17 cellular contexts compared by ENCODE assay signal in genomic region chr6:140040391-140040790, GRCh38.
A peak's percentile ranks its signal among the peaks of the same experiment; 100 is the strongest.
DNase-seq lines count a peak whose midpoint lies in the region; ATAC-seq and TF ChIP-seq lines count a peak whose summit lies in the region.
"Had no signal": no experiment of that assay in that cellular context is flagged by ENCODE, and none has a peak within 500 bp of the region (broad histone marks: within the 10 kb centered on the region; RNA-seq: fewer than 3 reads in every experiment).

No MANE protein-coding gene starts in this region.

- WGBS in mesenchymal stem cell: no CpG with 5 or more reads among the region's 1 CpG
- 91 to 100% methylated on average over 1 of the region's 1 CpG for WGBS in heart right ventricle, 2 donors

- intact Hi-C loops in heart right ventricle (cut with DNase I): no loop called here

- H3K4me3 Mint-ChIP-seq in activated T-helper 17 cell treated with anti-CD3 and anti-CD28 coated beads, Interleukin-2, amount 50 U/mL, for 72 hours: no peak overlapping the region
- H3K4me3 Mint-ChIP-seq in activated T-cell treated with anti-CD3 and anti-CD28 coated beads, Interleukin-2, amount 50 U/mL, for 4 hours: no peak overlapping the region

- no peak overlapping the region for H2BK15ac ChIP-seq in mesenchymal stem cell (ENCODE audit: low read depth, poor library complexity, severe bottlenecking)

- H3K4me3 ChIP-seq in mesenchymal stem cell (ENCODE audit: insufficient read depth in 1 of 2, low read depth in 1 of 2, low read length in 2 of 2) (no peak overlapping the region), heart right ventricle (no peak overlapping the region)
- H3K4me3 ChIP-seq: left ventricle myocardium inferior, ovary had no signal

- H3K23ac ChIP-seq in mesenchymal stem cell (ENCODE audit: low read length in 2 of 2): no peak overlapping the region

- no peaks in the 10 kb centered on the region for H3K79me1 ChIP-seq in mesenchymal stem cell (replicated peaks; ENCODE audit: low read length, poor library complexity, severe bottlenecking)

- DNase-seq in HT1080 (ENCODE audit: low read depth) (peak; percentile 66), mesenchymal stem cell (peak; percentile 43), heart right ventricle (no peak)
- DNase-seq in activated T-cell treated with anti-CD3 and anti-CD28 coated beads, Interleukin-2, amount 50 U/mL, for 4 hours: no peak
- DNase-seq: AML-193; caudate nucleus; DMS 273 treated with DMSO at 0.1 percent for 48 hours; effector CD8-positive, alpha-beta T cell; left ventricle myocardium inferior; NCI-H187 treated with DMSO at 0.1 percent for 48 hours; NCI-H510A; ovary; stimulated activated CD4-positive, alpha-beta T cell treated with anti-CD3 and anti-CD28 coated beads, Interleukin-4, amount 100 ng/mL, for 1 hour had no signal

- no peak overlapping the region for H4K91ac ChIP-seq in mesenchymal stem cell (ENCODE audit: low read length)

- H3K18ac ChIP-seq in mesenchymal stem cell (ENCODE audit: low read depth in 1 of 2, low read length in 2 of 2): no peak overlapping the region

- no peaks in the 10 kb centered on the region for H3K36me3 ChIP-seq in mesenchymal stem cell (ENCODE audit: control insufficient read depth in 1 of 2, insufficient read depth in 2 of 2, low read depth in 1 of 2, low read length in 2 of 2)
- H3K36me3 ChIP-seq in heart right ventricle: no peaks in the 10 kb centered on the region
- H3K36me3 ChIP-seq: left ventricle myocardium inferior, ovary had no signal

- no peak overlapping the region for H2AK5ac ChIP-seq in mesenchymal stem cell (ENCODE audit: low read length, severe bottlenecking)

- no peaks in the 10 kb centered on the region for H3K36me3 Mint-ChIP-seq in activated T-helper 17 cell treated with anti-CD3 and anti-CD28 coated beads, Interleukin-2, amount 50 U/mL, for 72 hours (ENCODE audit: low read depth)
- H3K36me3 Mint-ChIP-seq in activated T-cell treated with anti-CD3 and anti-CD28 coated beads, Interleukin-2, amount 50 U/mL, for 4 hours (ENCODE audit: insufficient read depth): no peaks in the 10 kb centered on the region

- peaks cover 2% of the 10 kb centered on the region for H3K9me3 Mint-ChIP-seq in activated T-helper 17 cell treated with anti-CD3 and anti-CD28 coated beads, Interleukin-2, amount 50 U/mL, for 72 hours
- peaks cover 3% of the 10 kb centered on the region for H3K9me3 Mint-ChIP-seq in activated T-cell treated with anti-CD3 and anti-CD28 coated beads, Interleukin-2, amount 50 U/mL, for 4 hours

- peaks cover 4% of the 10 kb centered on the region for H3K4me1 Mint-ChIP-seq in activated T-helper 17 cell treated with anti-CD3 and anti-CD28 coated beads, Interleukin-2, amount 50 U/mL, for 72 hours
- no peaks in the 10 kb centered on the region for H3K4me1 Mint-ChIP-seq in activated T-cell treated with anti-CD3 and anti-CD28 coated beads, Interleukin-2, amount 50 U/mL, for 4 hours (ENCODE audit: low read depth)

- no peak overlapping the region for H3K4ac ChIP-seq in mesenchymal stem cell (ENCODE audit: low read depth in 1 of 2, low read length in 2 of 2)

- H2AFZ ChIP-seq in mesenchymal stem cell (ENCODE audit: low read depth, low read length): no peak overlapping the region

- no peak overlapping the region for H3K4me2 ChIP-seq in mesenchymal stem cell (ENCODE audit: low read length, poor library complexity, severe bottlenecking)

- H3K9ac ChIP-seq in mesenchymal stem cell (ENCODE audit: low read length): no peak overlapping the region

- TF ChIP-seq CTCF in heart right ventricle (IDR thresholded peaks at IDR 0.05): no peak

- H3K27me3 ChIP-seq in mesenchymal stem cell (ENCODE audit: control insufficient read depth in 1 of 2, insufficient read depth in 1 of 2, low read length in 2 of 2) (no peaks in the 10 kb centered on the region), heart right ventricle (no peaks in the 10 kb centered on the region)
- H3K27me3 ChIP-seq: ovary had no signal

- ATAC-seq in GM18868 (IDR thresholded peaks at IDR 0.05; ENCODE audit: unreplicated experiment) (peak; percentile 51), GM18511 (IDR thresholded peaks at IDR 0.05; ENCODE audit: unreplicated experiment) (no peak), heart right ventricle (no peak)
- ATAC-seq in activated T-helper 17 cell treated with anti-CD3 and anti-CD28 coated beads, Interleukin-2, amount 50 U/mL, for 72 hours (replicated peaks): peak; percentile 38
- no peak for ATAC-seq in activated T-cell treated with anti-CD3 and anti-CD28 coated beads, Interleukin-2, amount 50 U/mL, for 4 hours

- H2BK12ac ChIP-seq in mesenchymal stem cell (ENCODE audit: low read length in 2 of 2): no peak overlapping the region

- H3K4me1 ChIP-seq in mesenchymal stem cell (ENCODE audit: control insufficient read depth, insufficient read depth, low read depth, low read length) (peaks cover 2% of the 10 kb centered on the region), heart right ventricle (peaks cover 0 to 39% (median 11%) of the 10 kb centered on the region in 9 donors)

- no peak overlapping the region for H3K27ac Mint-ChIP-seq in activated T-helper 17 cell treated with anti-CD3 and anti-CD28 coated beads, Interleukin-2, amount 50 U/mL, for 72 hours

- H2BK5ac ChIP-seq in mesenchymal stem cell (ENCODE audit: low read depth, low read length, poor library complexity, severe bottlenecking): no peak overlapping the region

- no peak overlapping the region for H3K27ac ChIP-seq in mesenchymal stem cell (ENCODE audit: low read length, poor library complexity, severe bottlenecking)
- no peak overlapping the region for H3K27ac ChIP-seq in heart right ventricle
- H3K27ac ChIP-seq: left ventricle myocardium inferior, ovary, VCaP had no signal

- no peak overlapping the region for H3K14ac ChIP-seq in mesenchymal stem cell (ENCODE audit: low read length in 2 of 2)

- no peak overlapping the region for H4K8ac ChIP-seq in mesenchymal stem cell (ENCODE audit: low read length)

- peaks cover 10% of the 10 kb centered on the region for H3K27me3 Mint-ChIP-seq in activated T-helper 17 cell treated with anti-CD3 and anti-CD28 coated beads, Interleukin-2, amount 50 U/mL, for 72 hours
- peaks cover 4% of the 10 kb centered on the region for H3K27me3 Mint-ChIP-seq in activated T-cell treated with anti-CD3 and anti-CD28 coated beads, Interleukin-2, amount 50 U/mL, for 4 hours (ENCODE audit: low read depth)

- H2BK120ac ChIP-seq in mesenchymal stem cell (ENCODE audit: low read depth, low read length): no peak overlapping the region

- H3K9me3 ChIP-seq in mesenchymal stem cell (ENCODE audit: control insufficient read depth, low read length): peaks cover 11% of the 10 kb centered on the region
- H3K9me3 ChIP-seq in heart right ventricle: peaks cover 0 to 12% (median 5%) of the 10 kb centered on the region in 11 donors
- H3K9me3 ChIP-seq: ovary had no signal

Comparison
In these comparisons a context has a peak if more than half of its experiments do, and no peak if none do; other contexts are left out.
1. ATAC-seq: peak in GM18868 (single experiment) and activated T-helper 17 cell treated with anti-CD3 and anti-CD28 coated beads, Interleukin-2, amount 50 U/mL, for 72 hours (single experiment); none in GM18511 (single experiment), heart right ventricle (0 of 8) and activated T-cell treated with anti-CD3 and anti-CD28 coated beads, Interleukin-2, amount 50 U/mL, for 4 hours (0 of 2).
2. DNase-seq: peak in HT1080 (single experiment) and mesenchymal stem cell (single experiment); none in heart right ventricle (0 of 2) and activated T-cell treated with anti-CD3 and anti-CD28 coated beads, Interleukin-2, amount 50 U/mL, for 4 hours (single experiment).